14 cellular contexts compared by ENCODE assay signal in the genomic region with DNA sequence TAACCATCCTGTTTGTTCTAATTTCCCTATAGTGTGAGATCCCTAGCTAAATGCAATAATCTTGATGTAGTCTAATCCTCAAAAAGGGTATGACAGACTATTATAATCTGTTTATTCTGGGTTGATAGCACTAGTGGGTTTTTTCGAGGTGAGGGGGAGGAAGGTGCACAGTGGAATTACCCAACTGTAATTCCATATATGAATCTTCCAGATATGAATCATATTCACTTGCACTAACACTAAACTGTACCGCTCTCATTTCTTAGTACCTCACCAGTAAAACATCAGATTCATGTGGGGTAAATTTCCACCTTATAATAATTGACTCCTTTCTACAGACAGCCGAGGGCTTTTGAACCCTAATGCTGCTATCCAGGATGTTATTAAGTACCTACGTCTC. TPM values are rescaled to one million over a fixed set of nuclear protein-coding genes. Genes with fewer than 3 reads are reported as not detected.
DNase-seq lines count a peak whose midpoint lies in the region; ATAC-seq and TF ChIP-seq lines count a peak whose summit lies in the region.
"Had no signal": no experiment of that assay in that cellular context is flagged by ENCODE, and none has a peak within 500 bp of the region (broad histone marks: within the 10 kb centered on the region; RNA-seq: fewer than 3 reads in every experiment).

No MANE protein-coding gene starts in this region.

- H2AFZ ChIP-seq in SK-N-SH (ENCODE audit: low read depth) = no peak overlapping the region

- no peaks in the 10 kb centered on the region for H3K27me3 ChIP-seq in SK-N-SH (ENCODE audit: insufficient read depth)
- H3K27me3 ChIP-seq: sigmoid colon had no signal

- H3K4me3 Mint-ChIP-seq in activated T-helper 1 cell treated with anti-CD3 and anti-CD28 coated beads, Interleukin-12 subunit alpha, Interleukin-12 subunit beta, Interleukin-2, Interleukin-4 antibody, amounts not matched to agents 30 ng/mL and 10 ng/mL and 1 ng/mL, durations not matched to agents 14 hours and 24 hours and 36 hours = peak overlapping the region; percentile 35
- H3K4me3 Mint-ChIP-seq: brain, immature natural killer cell had no signal

- H3K4me1 ChIP-seq in SK-N-SH (ENCODE audit: control insufficient read depth in 1 of 2, insufficient read depth in 2 of 2, low read depth in 1 of 2, low read length in 1 of 2) = peaks cover 31 to 32% of the 10 kb centered on the region in 2 experiments; a peak in 3 of 4 replicates

- peaks cover 82% of the 10 kb centered on the region for H3K4me1 Mint-ChIP-seq in activated T-helper 1 cell treated with anti-CD3 and anti-CD28 coated beads, Interleukin-12 subunit alpha, Interleukin-12 subunit beta, Interleukin-2, Interleukin-4 antibody, amounts not matched to agents 30 ng/mL and 10 ng/mL and 1 ng/mL, durations not matched to agents 14 hours and 24 hours and 36 hours (ENCODE audit: low read depth)

- no peak overlapping the region for H3K9ac ChIP-seq in SK-N-SH

- H3K9me3 ChIP-seq in SK-N-SH = no peaks in the 10 kb centered on the region
- H3K9me3 ChIP-seq: sigmoid colon had no signal

- peaks cover 32% of the 10 kb centered on the region for H3K36me3 Mint-ChIP-seq in activated T-helper 1 cell treated with anti-CD3 and anti-CD28 coated beads, Interleukin-12 subunit alpha, Interleukin-12 subunit beta, Interleukin-2, Interleukin-4 antibody, amounts not matched to agents 30 ng/mL and 10 ng/mL and 1 ng/mL, durations not matched to agents 14 hours and 24 hours and 36 hours (ENCODE audit: low read depth)
- H3K36me3 Mint-ChIP-seq: brain had no signal

- CTCF ChIA-PET in SK-N-SH (lab: Yijun Ruan, JAX) = interaction anchor here (1.4 to 2.2 kb wide), 4 partner anchors 13 to 149 kb away, joined by 4 to 9 read pairs (median 4); a partner anchor contains a TSS

- POLR2A ChIA-PET in SK-N-SH (lab: Yijun Ruan, JAX) = no interaction called here

- H3K27ac Mint-ChIP-seq in activated T-helper 1 cell treated with anti-CD3 and anti-CD28 coated beads, Interleukin-12 subunit alpha, Interleukin-12 subunit beta, Interleukin-2, Interleukin-4 antibody, amounts not matched to agents 30 ng/mL and 10 ng/mL and 1 ng/mL, durations not matched to agents 14 hours and 24 hours and 36 hours = peak overlapping the region; percentile 85
- H3K27ac Mint-ChIP-seq: brain had no signal

- H3K27me3 Mint-ChIP-seq in activated T-helper 1 cell treated with anti-CD3 and anti-CD28 coated beads, Interleukin-12 subunit alpha, Interleukin-12 subunit beta, Interleukin-2, Interleukin-4 antibody, amounts not matched to agents 30 ng/mL and 10 ng/mL and 1 ng/mL, durations not matched to agents 14 hours and 24 hours and 36 hours (ENCODE audit: insufficient read depth) = no peaks in the 10 kb centered on the region
- H3K27me3 Mint-ChIP-seq: brain; CD4-positive, alpha-beta memory T cell had no signal

- DNase-seq in activated T-helper 1 cell treated with anti-CD3 and anti-CD28 coated beads, Interleukin-12 subunit alpha, Interleukin-12 subunit beta, Interleukin-2, Interleukin-4 antibody, amounts not matched to agents 30 ng/mL and 10 ng/mL and 1 ng/mL, durations not matched to agents 14 hours and 24 hours and 36 hours (ENCODE audit: low spot score) = no peak
- DNase-seq in SKM-1 treated with dmso at 0.1 percent for 144 hours (lab: John Stamatoyannopoulos, UW; ENCODE audit: unreplicated experiment) (no peak), SK-N-SH (no peak), DMS114 treated with DMSO at 0.1 percent for 48 hours (lab: John Stamatoyannopoulos, UW; ENCODE audit: unreplicated experiment) (no peak)
- DNase-seq: CD4-positive, alpha-beta memory T cell; immature natural killer cell; NCI-H446; sigmoid colon had no signal

- no peaks in the 10 kb centered on the region for H3K9me2 ChIP-seq in SK-N-SH

- no peaks in the 10 kb centered on the region for H3K9me3 Mint-ChIP-seq in activated T-helper 1 cell treated with anti-CD3 and anti-CD28 coated beads, Interleukin-12 subunit alpha, Interleukin-12 subunit beta, Interleukin-2, Interleukin-4 antibody, amounts not matched to agents 30 ng/mL and 10 ng/mL and 1 ng/mL, durations not matched to agents 14 hours and 24 hours and 36 hours
- H3K9me3 Mint-ChIP-seq: brain; CD4-positive, alpha-beta memory T cell; immature natural killer cell had no signal

- H3K27ac ChIP-seq in SK-N-SH (ENCODE audit: low read depth in 2 of 2, low read length in 1 of 2) = no peak overlapping the region
- H3K27ac ChIP-seq: sigmoid colon had no signal

- ATAC-seq in GM18517 (IDR thresholded peaks at IDR 0.05; ENCODE audit: unreplicated experiment) (peak; percentile 45), GM19455 (IDR thresholded peaks at IDR 0.05; ENCODE audit: unreplicated experiment) (peak; percentile 35), HG03045 (IDR thresholded peaks at IDR 0.05; ENCODE audit: unreplicated experiment) (peak; percentile 41), GM18867 (IDR thresholded peaks at IDR 0.05; ENCODE audit: unreplicated experiment) (no peak)

- no peaks in the 10 kb centered on the region for H4K20me1 ChIP-seq in SK-N-SH (ENCODE audit: insufficient read depth)

- WGBS in SK-N-SH (ENCODE audit: low lambda C conversion rate) = 95% methylated on average over 4 of the region's 4 CpGs

- H3F3A ChIP-seq in SK-N-SH (replicated peaks; ENCODE audit: insufficient read depth) = peaks cover 15% of the 10 kb centered on the region

- H3K79me2 ChIP-seq in SK-N-SH (ENCODE audit: insufficient read depth) = peaks cover 34% of the 10 kb centered on the region

- no peak for TF ChIP-seq EP300 in SK-N-SH (IDR thresholded peaks at IDR 0.05; ENCODE audit: borderline replicate concordance in 1 of 2, low read depth in 1 of 2, low read length in 1 of 2)

- TF ChIP-seq RAD21 in SK-N-SH (IDR thresholded peaks at IDR 0.05; ENCODE audit: low read length) = no peak

- peaks cover 2 to 4% of the 10 kb centered on the region in 2 experiments for H3K36me3 ChIP-seq in SK-N-SH (replicated peaks in 1 of 2; ENCODE audit: control insufficient read depth in 1 of 2, insufficient read depth in 2 of 2, low read length in 1 of 2)
- H3K36me3 ChIP-seq: sigmoid colon had no signal

- H3K4me2 ChIP-seq in SK-N-SH = no peak overlapping the region

- TF ChIP-seq CTCF in SK-N-SH (IDR thresholded peaks at IDR 0.05) = no peak

- intact Hi-C loops in activated T-helper 1 cell treated with anti-CD3 and anti-CD28 coated beads, Interleukin-12 subunit alpha, Interleukin-12 subunit beta, Interleukin-2, Interleukin-4 antibody, amounts not matched to agents 30 ng/mL and 10 ng/mL and 1 ng/mL, durations not matched to agents 14 hours and 24 hours and 36 hours (cut with micrococcal nuclease) = loop anchor here (1.0 to 10.0 kb wide), 7 partner anchors 9 to 1488 kb away; no protein-coding TSS in a partner anchor

- no peak overlapping the region for H3K4me3 ChIP-seq in SK-N-SH (ENCODE audit: low read depth in 2 of 2, low read length in 1 of 2)
- H3K4me3 ChIP-seq: sigmoid colon had no signal

TF ChIP-seq in SK-N-SH, 30 proteins besides CTCF, POLR2A, EP300 and RAD21:
- no peak for TF ChIP-seq TEAD4 (IDR thresholded peaks at IDR 0.05; ENCODE audit: borderline replicate concordance, insufficient read depth)
- no peak for TF ChIP-seq GABPA (IDR thresholded peaks at IDR 0.05; ENCODE audit: low read depth)
- TF ChIP-seq SIN3A (IDR thresholded peaks at IDR 0.05; ENCODE audit: borderline replicate concordance, low read depth, low read length) = no peak
- TF ChIP-seq, protein P1, sequence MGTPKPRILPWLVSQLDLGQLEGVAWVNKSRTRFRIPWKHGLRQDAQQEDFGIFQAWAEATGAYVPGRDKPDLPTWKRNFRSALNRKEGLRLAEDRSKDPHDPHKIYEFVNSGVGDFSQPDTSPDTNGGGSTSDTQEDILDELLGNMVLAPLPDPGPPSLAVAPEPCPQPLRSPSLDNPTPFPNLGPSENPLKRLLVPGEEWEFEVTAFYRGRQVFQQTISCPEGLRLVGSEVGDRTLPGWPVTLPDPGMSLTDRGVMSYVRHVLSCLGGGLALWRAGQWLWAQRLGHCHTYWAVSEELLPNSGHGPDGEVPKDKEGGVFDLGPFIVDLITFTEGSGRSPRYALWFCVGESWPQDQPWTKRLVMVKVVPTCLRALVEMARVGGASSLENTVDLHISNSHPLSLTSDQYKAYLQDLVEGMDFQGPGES (IDR thresholded peaks at IDR 0.05; ENCODE audit: low read depth, low read length) = no peak
- TF ChIP-seq MEF2A (IDR thresholded peaks at IDR 0.05; ENCODE audit: borderline replicate concordance, low read depth) = no peak
- TF ChIP-seq RXRA (IDR thresholded peaks at IDR 0.05; ENCODE audit: borderline replicate concordance, low read depth) = no peak
- TF ChIP-seq RCOR1 (IDR thresholded peaks at IDR 0.05; ENCODE audit: low read length) = no peak
- no peak for TF ChIP-seq FOSL2 (IDR thresholded peaks at IDR 0.05; ENCODE audit: borderline replicate concordance, low read depth)

RNA-seq across cellular contexts. Expression of a gene that starts 16.5 kb away (rescaled TPM):
- 56.1 and 59.3 TPM in 2 replicates for total RNA-seq in activated T-helper 1 cell treated with anti-CD3 and anti-CD28 coated beads, Interleukin-12 subunit alpha, Interleukin-12 subunit beta, Interleukin-2, Interleukin-4 antibody, amounts not matched to agents 30 ng/mL and 10 ng/mL and 1 ng/mL, durations not matched to agents 14 hours and 24 hours and 36 hours
- polyA plus RNA-seq in SK-N-SH (2012; rRNA removed) = 16.3 and 19.6 TPM in 2 replicates
- 14.9 and 19.5 TPM in 2 replicates for polyA plus RNA-seq in SK-N-SH (2012; cell fraction: cytosol; rRNA removed)
- polyA plus RNA-seq in SK-N-SH (2012; cell fraction: nucleus; rRNA removed) = 26.4 and 30.5 TPM in 2 replicates

RNA-seq across cellular contexts. Expression of a gene that starts 57.9 kb away (rescaled TPM):
- total RNA-seq in activated T-helper 1 cell treated with anti-CD3 and anti-CD28 coated beads, Interleukin-12 subunit alpha, Interleukin-12 subunit beta, Interleukin-2, Interleukin-4 antibody, amounts not matched to agents 30 ng/mL and 10 ng/mL and 1 ng/mL, durations not matched to agents 14 hours and 24 hours and 36 hours = not detected in 2 replicates
- polyA plus RNA-seq in SK-N-SH (2012; rRNA removed) = not detected in 2 replicates
- not detected in 2 replicates for polyA plus RNA-seq in SK-N-SH (2012; cell fraction: cytosol; rRNA removed)
- not detected in 2 replicates for polyA plus RNA-seq in SK-N-SH (2012; cell fraction: nucleus; rRNA removed)
- total RNA-seq: epithelial cell of proximal tubule had no signal
